Comparison of ENCODE assay signal across 8 cellular contexts in genomic region chr2:168889635-168890005, GRCh38. TPM values are rescaled to one million over a fixed set of nuclear protein-coding genes. Genes with fewer than 3 reads are reported as not detected.
A peak's percentile ranks its signal among the peaks of the same experiment; 100 is the strongest.
DNase-seq lines count a peak whose midpoint lies in the region; ATAC-seq and TF ChIP-seq lines count a peak whose summit lies in the region.

No MANE protein-coding gene starts in this region.

- peaks cover 25% of the 10 kb centered on the region for H3K27me3 Mint-ChIP-seq in T-helper 1 cell treated with Interleukin-12 subunit alpha and Interleukin-12 subunit beta and Interleukin-4 antibody, amounts not matched to agents 30 μg/mL and 1 μg/mL, for 36 hours (ENCODE audit: low read depth)

- no peak for TF ChIP-seq POLR2A in heart left ventricle (IDR thresholded peaks at IDR 0.05)
- no peak for TF ChIP-seq POLR2A in upper lobe of left lung (IDR thresholded peaks at IDR 0.05)

- H3K9me3 ChIP-seq in heart left ventricle (no peaks in the 10 kb centered on the region), hepatocyte (ENCODE audit: low read depth) (no peaks in the 10 kb centered on the region), upper lobe of left lung (no peaks in the 10 kb centered on the region)

- H3K4me2 ChIP-seq in hepatocyte: peak overlapping the region; percentile 72

- H3K4me1 Mint-ChIP-seq in T-helper 1 cell treated with Interleukin-12 subunit alpha and Interleukin-12 subunit beta and Interleukin-4 antibody, amounts not matched to agents 30 μg/mL and 1 μg/mL, for 36 hours (ENCODE audit: low read depth): peaks cover 24% of the 10 kb centered on the region

- DNase-seq in heart left ventricle (no peak), left ventricle myocardium superior (no peak), hepatocyte (ENCODE audit: low spot score) (no peak), upper lobe of left lung (no peak), hepatic stellate cell (ENCODE audit: low spot score) (no peak), cerebellum (ENCODE audit: low spot score) (no peak)

- no peak for TF ChIP-seq EP300 in upper lobe of left lung (IDR thresholded peaks at IDR 0.05)

- peaks cover 0 to 10% (median 6%) of the 10 kb centered on the region in 12 donors for H3K4me1 ChIP-seq in heart left ventricle
- H3K4me1 ChIP-seq in hepatocyte (ENCODE audit: insufficient read depth): no peaks in the 10 kb centered on the region
- peaks cover 0 to 12% (median 5%) of the 10 kb centered on the region in 4 donors for H3K4me1 ChIP-seq in upper lobe of left lung

- H3K27ac ChIP-seq in heart left ventricle (no peak overlapping the region), hepatocyte (no peak overlapping the region), upper lobe of left lung (no peak overlapping the region)

- no peaks in the 10 kb centered on the region for H4K20me1 ChIP-seq in hepatocyte (ENCODE audit: insufficient read depth, poor library complexity, severe bottlenecking)

- H3K4me3 Mint-ChIP-seq in T-helper 1 cell treated with Interleukin-12 subunit alpha and Interleukin-12 subunit beta and Interleukin-4 antibody, amounts not matched to agents 30 μg/mL and 1 μg/mL, for 36 hours: peak overlapping the region; percentile 99

- no peaks in the 10 kb centered on the region for H3K9me3 Mint-ChIP-seq in T-helper 1 cell treated with Interleukin-12 subunit alpha and Interleukin-12 subunit beta and Interleukin-4 antibody, amounts not matched to agents 30 μg/mL and 1 μg/mL, for 36 hours

- TF ChIP-seq CTCF in heart left ventricle (IDR thresholded peaks at IDR 0.05) (no peak), hepatocyte (IDR thresholded peaks at IDR 0.05; ENCODE audit: poor library complexity) (no peak), upper lobe of left lung (IDR thresholded peaks at IDR 0.05) (no peak)

- ATAC-seq in heart left ventricle (no peak), left ventricle myocardium superior (no peak), upper lobe of left lung (ENCODE audit: low FRiP score in 2 of 2) (peak in 1 of 2 donors; percentile 16), HG03139 (IDR thresholded peaks at IDR 0.05; ENCODE audit: unreplicated experiment) (no peak)

- intact Hi-C loops in heart left ventricle (cut with DNase I): no loop called here
- intact Hi-C loops in left ventricle myocardium superior (cut with micrococcal nuclease): no loop called here

- no peaks in the 10 kb centered on the region for H3K27me3 ChIP-seq in heart left ventricle
- H3K27me3 ChIP-seq in hepatocyte: no peaks in the 10 kb centered on the region
- H3K27me3 ChIP-seq in upper lobe of left lung: no peaks in the 10 kb centered on the region

- WGBS in heart left ventricle, 4 donors: 39 to 46% (median 42%) methylated on average over 3 of the region's 3 CpGs
- 24% methylated on average over 3 of the region's 3 CpGs for WGBS in hepatocyte (ENCODE audit: low lambda C conversion rate, missing lambda C conversion rate)
- 50 to 53% methylated on average over 3 of the region's 3 CpGs for WGBS in upper lobe of left lung, 2 donors

- peaks cover 9% of the 10 kb centered on the region for H3K79me2 ChIP-seq in hepatocyte

- peak overlapping the region; percentile 33 for H2AFZ ChIP-seq in hepatocyte

- peaks cover 24% of the 10 kb centered on the region for H3K36me3 Mint-ChIP-seq in T-helper 1 cell treated with Interleukin-12 subunit alpha and Interleukin-12 subunit beta and Interleukin-4 antibody, amounts not matched to agents 30 μg/mL and 1 μg/mL, for 36 hours (ENCODE audit: low read depth)

- H3K4me3 ChIP-seq in heart left ventricle: peak overlapping the region in 8 of 12 donors; percentile 49 to 65 (median 53)
- H3K4me3 ChIP-seq in hepatocyte: peak overlapping the region; percentile 32
- H3K4me3 ChIP-seq in upper lobe of left lung: peak overlapping the region in 3 of 4 donors; percentile 47 to 61 (median 57)

- peak overlapping the region; percentile 94 for H3K27ac Mint-ChIP-seq in T-helper 1 cell treated with Interleukin-12 subunit alpha and Interleukin-12 subunit beta and Interleukin-4 antibody, amounts not matched to agents 30 μg/mL and 1 μg/mL, for 36 hours

- H3K36me3 ChIP-seq in heart left ventricle (no peaks in the 10 kb centered on the region), hepatocyte (replicated peaks; ENCODE audit: insufficient read depth, low read depth) (no peaks in the 10 kb centered on the region), upper lobe of left lung (no peaks in the 10 kb centered on the region)

- no peaks in the 10 kb centered on the region for H3K9me2 ChIP-seq in hepatocyte (replicated peaks; ENCODE audit: insufficient read depth)

RNA-seq across cellular contexts. Expression of gene SPC25, which starts 0.6 kb away (rescaled TPM):
- total RNA-seq in heart left ventricle (1 to 10 TPM in 2 of 9 donors, under 1 TPM in 3, not detected in 4; 0.40 to 3.8 (median 0.79) TPM), left ventricle myocardium superior (0.55 TPM), hepatocyte (4.1 and 11.2 TPM in 2 replicates), upper lobe of left lung (1 to 10 TPM in 4 of 6 donors, under 1 TPM in 1, not detected in 1; 0.63 to 5.9 (median 1.3) TPM), cerebellum (10.2 TPM)
- polyA plus RNA-seq in heart left ventricle (under 1 TPM in 1 of 2 donors, not detected in 1; 0.14 TPM), hepatocyte (8.1 and 8.3 TPM in 2 replicates)

RNA-seq across cellular contexts. Expression of gene G6PC2, which starts 11.5 kb away (rescaled TPM):
- total RNA-seq in heart left ventricle (under 1 TPM in 2 of 9 donors, not detected in 7; 0.12 to 0.21 TPM), left ventricle myocardium superior (not detected), hepatocyte (not detected in 2 replicates), upper lobe of left lung (not detected), cerebellum (not detected)
- polyA plus RNA-seq in heart left ventricle (not detected), hepatocyte (not detected in 2 replicates)
